In the genomic region with DNA sequence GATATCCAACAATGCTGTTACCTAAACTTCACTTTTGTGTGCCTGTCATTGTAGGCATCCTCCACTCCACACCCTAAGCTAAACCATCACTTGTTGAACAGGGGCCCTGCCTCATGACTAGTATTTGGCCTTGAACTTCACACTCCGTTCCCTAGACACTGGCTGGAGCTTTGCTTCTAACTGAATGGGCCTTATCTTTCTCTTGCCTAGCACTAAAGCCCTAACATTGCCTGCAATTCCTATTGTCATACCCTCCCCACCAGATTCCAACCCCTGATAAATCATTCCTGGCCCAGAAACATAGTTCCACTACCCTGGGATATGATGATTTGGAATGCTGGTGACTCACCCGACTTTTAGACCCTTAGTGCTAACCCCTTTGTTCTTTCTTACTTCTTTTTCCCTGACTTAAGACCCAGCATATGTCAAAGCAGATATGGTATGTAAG, we compare ENCODE assay signal across 12 cellular contexts. TPM values are rescaled to one million over a fixed set of nuclear protein-coding genes. Genes with fewer than 3 reads are reported as not detected.
A peak's percentile ranks its signal among the peaks of the same experiment; 100 is the strongest.
DNase-seq lines count a peak whose midpoint lies in the region; ATAC-seq, FAIRE-seq and TF ChIP-seq lines count a peak whose summit lies in the region.
"Had no signal": no experiment of that assay in that cellular context is flagged by ENCODE, and none has a peak within 500 bp of the region (broad histone marks: within the 10 kb centered on the region; RNA-seq: fewer than 3 reads in every experiment).

No MANE protein-coding gene starts in this region.

- ATAC-seq in WTC11: peak; percentile 43; the same call in 1 of the 2 replicates
- ATAC-seq: CD8-positive, alpha-beta T cell had no signal

- no peaks in the 10 kb centered on the region for H3K9me3 ChIP-seq in kidney (ENCODE audit: control insufficient read depth in 1 of 2, low read length in 2 of 2)
- no peaks in the 10 kb centered on the region for H3K9me3 ChIP-seq in testis

- H3K4me1 Mint-ChIP-seq in WTC11: peaks cover 35% of the 10 kb centered on the region

- H3K36me3 ChIP-seq in kidney (ENCODE audit: control insufficient read depth in 1 of 2, insufficient read depth in 2 of 2, low read length in 2 of 2) (no peaks in the 10 kb centered on the region), testis (ENCODE audit: low read depth, missing control alignments) (no peaks in the 10 kb centered on the region)

- no peaks in the 10 kb centered on the region for H3K9me3 Mint-ChIP-seq in WTC11
- H3K9me3 Mint-ChIP-seq: CD8-positive, alpha-beta T cell had no signal

- H3K4me3 ChIP-seq in kidney (ENCODE audit: low read length in 2 of 2) (peak overlapping the region in 1 of 2 donors; percentile 1), testis (no peak overlapping the region)
- H3K4me3 ChIP-seq: dorsolateral prefrontal cortex had no signal

- H3K4me1 ChIP-seq in kidney (ENCODE audit: control insufficient read depth in 1 of 2, insufficient read depth in 1 of 2, low read depth in 1 of 2, low read length in 2 of 2) (peaks cover 6 to 17% of the 10 kb centered on the region in 2 donors), testis (peaks cover 18% of the 10 kb centered on the region)

- POLR2A ChIA-PET in WTC11 (lab: Charles Lee) (no interaction called here), HEK293T (lab: Yijun Ruan, JAX) (no interaction called here)

- peaks cover 10% of the 10 kb centered on the region; the same call in 1 of the 2 replicates for H3K27me3 Mint-ChIP-seq in WTC11 (ENCODE audit: low read depth)

- H3K27ac ChIP-seq in kidney (ENCODE audit: low read depth in 2 of 2, low read length in 2 of 2) (peak overlapping the region; percentile 72 to 76), testis (peak overlapping the region in 1 of 2 donors; percentile 57)
- H3K27ac ChIP-seq: dorsolateral prefrontal cortex had no signal

- intact Hi-C loops in kidney (cut with DNase I) (no loop called here), testis (cut with DNase I; ENCODE audit: low total_unique reads) (no loop called here)

- H3K36me3 Mint-ChIP-seq in WTC11: no peaks in the 10 kb centered on the region
- H3K36me3 Mint-ChIP-seq: CD8-positive, alpha-beta T cell had no signal

- WGBS in testis, 2 donors: 43 to 46% methylated on average over 2 of the region's 2 CpGs

- no peak for FAIRE-seq in kidney (lab: Jason Lieb, UNC)
- FAIRE-seq: keratinocyte had no signal

- H3K9ac ChIP-seq in kidney (ENCODE audit: low read length in 2 of 2): no peak overlapping the region

- CTCF ChIA-PET in WTC11 (lab: Charles Lee): interaction anchor here (0.7 to 1.5 kb wide), 4 partner anchors 39 to 598 kb away, joined by 3 to 5 read pairs (median 4); partner anchors contain the start of gene POLR1F
- CTCF ChIA-PET in HEK293T (lab: Yijun Ruan, JAX): interaction anchor here (0.7 kb wide), 1 partner anchor 311 kb away, joined by 3 read pairs; no protein-coding TSS in a partner anchor

- TF ChIP-seq CTCF in WTC11 (IDR thresholded peaks at IDR 0.05): no peak
- no peak for TF ChIP-seq CTCF in kidney (IDR thresholded peaks at IDR 0.05; ENCODE audit: borderline replicate concordance, extremely low read depth, insufficient read depth)
- TF ChIP-seq CTCF in testis (IDR thresholded peaks at IDR 0.05): no peak

- TF ChIP-seq POLR2A in testis (IDR thresholded peaks at IDR 0.05): no peak

- H3K27me3 ChIP-seq in testis: no peaks in the 10 kb centered on the region
- H3K27me3 ChIP-seq: dorsolateral prefrontal cortex had no signal

- DNase-seq in HT1080 (ENCODE audit: low read depth): peak; percentile 61
- no peak for DNase-seq in WTC11 (ENCODE audit: low spot score)
- DNase-seq in kidney: no peak
- DNase-seq in testis: peak; percentile 18
- no peak for DNase-seq in hippocampal formation (lab: John Stamatoyannopoulos, UW)
- no peak for DNase-seq in stimulated activated CD4-positive, alpha-beta T cell treated with anti-CD3 and anti-CD28 coated beads, Interleukin-4, amount 100 ng/mL, for 24 hours
- DNase-seq in HEK293T (ENCODE audit: extremely low spot score): no peak
- DNase-seq: activated T-cell treated with anti-CD3 and anti-CD28 coated beads, Interleukin-2, amount 50 U/mL, for 48 hours; CD8-positive, alpha-beta T cell; dorsolateral prefrontal cortex; NCI-H2081 treated with DMSO at 0.1 percent for 48 hours had no signal

- peak overlapping the region; percentile 66; the same call in 1 of the 2 replicates for H3K27ac Mint-ChIP-seq in WTC11
- H3K27ac Mint-ChIP-seq: CD8-positive, alpha-beta T cell had no signal

- no peak overlapping the region for H3K4me3 Mint-ChIP-seq in WTC11
- H3K4me3 Mint-ChIP-seq: CD8-positive, alpha-beta T cell had no signal

TF ChIP-seq in WTC11, 78 proteins besides CTCF, POLR2A, EP300 and RAD21 (continues in another document):
- TF ChIP-seq NFATC4 (CRISPR knock-in tag; IDR thresholded peaks at IDR 0.05): no peak
- TF ChIP-seq CDX4 (CRISPR knock-in tag; IDR thresholded peaks at IDR 0.05; ENCODE audit: borderline replicate concordance): no peak
- TF ChIP-seq, protein P1, sequence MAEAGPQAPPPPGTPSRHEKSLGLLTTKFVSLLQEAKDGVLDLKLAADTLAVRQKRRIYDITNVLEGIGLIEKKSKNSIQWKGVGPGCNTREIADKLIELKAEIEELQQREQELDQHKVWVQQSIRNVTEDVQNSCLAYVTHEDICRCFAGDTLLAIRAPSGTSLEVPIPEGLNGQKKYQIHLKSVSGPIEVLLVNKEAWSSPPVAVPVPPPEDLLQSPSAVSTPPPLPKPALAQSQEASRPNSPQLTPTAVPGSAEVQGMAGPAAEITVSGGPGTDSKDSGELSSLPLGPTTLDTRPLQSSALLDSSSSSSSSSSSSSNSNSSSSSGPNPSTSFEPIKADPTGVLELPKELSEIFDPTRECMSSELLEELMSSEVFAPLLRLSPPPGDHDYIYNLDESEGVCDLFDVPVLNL (CRISPR knock-in tag; IDR thresholded peaks at IDR 0.05; ENCODE audit: borderline replicate concordance, low read depth): no peak
- no peak for TF ChIP-seq ATF1 (CRISPR knock-in tag; IDR thresholded peaks at IDR 0.05)
- TF ChIP-seq EMX1 (CRISPR knock-in tag; IDR thresholded peaks at IDR 0.05): no peak
- TF ChIP-seq GABPB1 (CRISPR knock-in tag; IDR thresholded peaks at IDR 0.05): no peak
- TF ChIP-seq CREM (CRISPR knock-in tag; IDR thresholded peaks at IDR 0.05): no peak

TF ChIP-seq in HEK293T, 16 proteins besides CTCF, POLR2A, EP300 and RAD21:
- TF ChIP-seq FOXA1 (IDR thresholded peaks at IDR 0.05) (no peak), NFRKB (IDR thresholded peaks at IDR 0.05) (no peak), ZNF384 (IDR thresholded peaks at IDR 0.05) (no peak), PKNOX1 (IDR thresholded peaks at IDR 0.05) (no peak), SP1 (IDR thresholded peaks at IDR 0.05) (no peak), ARNT (IDR thresholded peaks at IDR 0.05) (no peak), CTBP1 (IDR thresholded peaks at IDR 0.05; ENCODE audit: borderline replicate concordance) (no peak), SUZ12 (IDR thresholded peaks at IDR 0.05) (no peak), LEF1 (IDR thresholded peaks at IDR 0.05; ENCODE audit: borderline replicate concordance) (no peak), L3MBTL2 (conservative IDR thresholded peaks at IDR 0.05) (no peak), TARDBP (IDR thresholded peaks at IDR 0.05) (no peak), ELF4 (IDR thresholded peaks at IDR 0.05) (no peak), FOXK2 (IDR thresholded peaks at IDR 0.05) (no peak), HDGF (IDR thresholded peaks at IDR 0.05; ENCODE audit: borderline replicate concordance) (no peak), FOXM1 (IDR thresholded peaks at IDR 0.05; ENCODE audit: borderline replicate concordance) (no peak), BHLHE40 (IDR thresholded peaks at IDR 0.05; ENCODE audit: borderline replicate concordance) (no peak)

RNA-seq across cellular contexts. Expression of gene ITGB8, which starts 24.2 kb away (rescaled TPM):
- total RNA-seq in HT1080 (2014; rRNA removed; shearing (Covaris generic)): 1.1 and 1.2 TPM in 2 replicates
- 0.36 and 0.60 TPM in 2 replicates for polyA plus RNA-seq in HT1080 (2015; cell fraction: cytosol; rRNA removed)
- 0.48 and 0.74 TPM in 2 replicates for polyA plus RNA-seq in HT1080 (2015; cell fraction: nucleus; rRNA removed)
- total RNA-seq in WTC11 (2021) (1.8 to 2.2 TPM (median 1.9 TPM) in 3 replicates), kidney (213 TPM), testis (100 to 1,000 TPM; 104 to 111 TPM)
- polyA plus RNA-seq in kidney (ENCODE audit: insufficient read depth, low read depth, low replicate concordance) (10.3 TPM), testis (ENCODE audit: insufficient read depth, low read depth, low replicate concordance) (9.5 TPM)
- total RNA-seq: CD8-positive, alpha-beta T cell had no signal

Comparison
In these comparisons a context has a peak if more than half of its experiments do, and no peak if none do; other contexts are left out.
1. DNase-seq: peak in HT1080 (single experiment) and testis (single experiment); none in WTC11 (single experiment), kidney (single experiment), hippocampal formation (0 of 2), stimulated activated CD4-positive, alpha-beta T cell treated with anti-CD3 and anti-CD28 coated beads, Interleukin-4, amount 100 ng/mL, for 24 hours (single experiment) and HEK293T (single experiment).
2. RNA of gene ITGB8, which starts 24.2 kb away (total RNA-seq): 213 TPM in kidney (single experiment) and 104 to 111 TPM in testis; 1.8 to 2.2 TPM in WTC11 and 1.1 to 1.2 TPM in HT1080; every median in the first group is over 10 times any median in the second.